20 cellular contexts compared by ENCODE assay signal in genomic region chr7:115941703-115942268, GRCh38.
A peak's percentile ranks its signal among the peaks of the same experiment; 100 is the strongest.
DNase-seq lines count a peak whose midpoint lies in the region; ATAC-seq and TF ChIP-seq lines count a peak whose summit lies in the region.
"Had no signal": no experiment of that assay in that cellular context is flagged by ENCODE, and none has a peak within 500 bp of the region (broad histone marks: within the 10 kb centered on the region; RNA-seq: fewer than 3 reads in every experiment).

No MANE protein-coding gene starts in this region.

- no peak overlapping the region for H2BK12ac ChIP-seq in mesenchymal stem cell (ENCODE audit: low read length in 2 of 2)

- H4K91ac ChIP-seq in mesenchymal stem cell (ENCODE audit: low read length): no peak overlapping the region

- no peak overlapping the region for H2BK15ac ChIP-seq in mesenchymal stem cell (ENCODE audit: low read depth, poor library complexity, severe bottlenecking)

- no peak overlapping the region for H2BK5ac ChIP-seq in mesenchymal stem cell (ENCODE audit: low read depth, low read length, poor library complexity, severe bottlenecking)

- H3K4me2 ChIP-seq in mesenchymal stem cell (ENCODE audit: low read length, poor library complexity, severe bottlenecking): no peak overlapping the region
- H3K4me2 ChIP-seq: PC-9 had no signal

- no peak overlapping the region for H4K8ac ChIP-seq in mesenchymal stem cell (ENCODE audit: low read length)

- H3K27ac Mint-ChIP-seq in activated CD4-positive, alpha-beta T cell treated with anti-CD3 and anti-CD28 coated beads, Interleukin-2, amount 10 ng/mL, durations not matched to agents 24 days and 14 days: no peak overlapping the region
- H3K27ac Mint-ChIP-seq: activated naive CD8-positive, alpha-beta T cell treated with anti-CD3 and anti-CD28 coated beads for 36 hours; stimulated activated naive CD8-positive, alpha-beta T cell treated with anti-CD3 and anti-CD28 coated beads, Interleukin-15, Interleukin-2, amounts not matched to agents 100 ng/mL and 50 ng/mL, for 24 hours had no signal

- no peak overlapping the region for H3K18ac ChIP-seq in mesenchymal stem cell (ENCODE audit: low read depth in 1 of 2, low read length in 2 of 2)

- no peaks in the 10 kb centered on the region for H3K9me3 Mint-ChIP-seq in activated CD4-positive, alpha-beta T cell treated with anti-CD3 and anti-CD28 coated beads, Interleukin-2, amount 10 ng/mL, durations not matched to agents 24 days and 14 days
- H3K9me3 Mint-ChIP-seq: activated naive CD8-positive, alpha-beta T cell treated with anti-CD3 and anti-CD28 coated beads for 36 hours; neural crest cell; stimulated activated naive CD8-positive, alpha-beta T cell treated with anti-CD3 and anti-CD28 coated beads, Interleukin-15, Interleukin-2, amounts not matched to agents 100 ng/mL and 50 ng/mL, for 24 hours had no signal

- H2AFZ ChIP-seq in mesenchymal stem cell (ENCODE audit: low read depth, low read length): no peak overlapping the region
- H2AFZ ChIP-seq: PC-9 had no signal

- no peaks in the 10 kb centered on the region for H3K27me3 ChIP-seq in brain microvascular endothelial cell (replicated peaks)
- H3K27me3 ChIP-seq in mesenchymal stem cell (ENCODE audit: control insufficient read depth in 1 of 2, insufficient read depth in 1 of 2, low read length in 2 of 2): no peaks in the 10 kb centered on the region
- H3K27me3 ChIP-seq in HAP-1 (ENCODE audit: low read depth): no peaks in the 10 kb centered on the region

- H3K4me1 Mint-ChIP-seq in activated CD4-positive, alpha-beta T cell treated with anti-CD3 and anti-CD28 coated beads, Interleukin-2, amount 10 ng/mL, durations not matched to agents 24 days and 14 days: no peaks in the 10 kb centered on the region
- H3K4me1 Mint-ChIP-seq: activated naive CD8-positive, alpha-beta T cell treated with anti-CD3 and anti-CD28 coated beads for 36 hours had no signal

- no peak overlapping the region for H3K9ac ChIP-seq in mesenchymal stem cell (ENCODE audit: low read length)

- no peak overlapping the region for H3K4ac ChIP-seq in mesenchymal stem cell (ENCODE audit: low read depth in 1 of 2, low read length in 2 of 2)

- H3K23ac ChIP-seq in mesenchymal stem cell (ENCODE audit: low read length in 2 of 2): no peak overlapping the region

- WGBS in mesenchymal stem cell: 60% methylated on average over 3 of the region's 5 CpGs

- no peaks in the 10 kb centered on the region for H3K36me3 Mint-ChIP-seq in activated CD4-positive, alpha-beta T cell treated with anti-CD3 and anti-CD28 coated beads, Interleukin-2, amount 10 ng/mL, durations not matched to agents 24 days and 14 days (ENCODE audit: low read depth)
- H3K36me3 Mint-ChIP-seq: activated naive CD8-positive, alpha-beta T cell treated with anti-CD3 and anti-CD28 coated beads for 36 hours had no signal

- H3K36me3 ChIP-seq in brain microvascular endothelial cell (replicated peaks) (no peaks in the 10 kb centered on the region), mesenchymal stem cell (ENCODE audit: control insufficient read depth in 1 of 2, insufficient read depth in 2 of 2, low read depth in 1 of 2, low read length in 2 of 2) (no peaks in the 10 kb centered on the region), HAP-1 (replicated peaks) (no peaks in the 10 kb centered on the region)

- in situ Hi-C loops in brain microvascular endothelial cell (cut with HindIII; ENCODE audit: low pct_ligation_motif_present, low sequenced_read_pairs): no loop called here
- in situ Hi-C loops in HAP-1 (cut with MboI; ENCODE audit: low sequenced_read_pairs): no loop called here

- H3K4me3 ChIP-seq in AG10803 (ENCODE audit: low read length) (no peak overlapping the region), brain microvascular endothelial cell (ENCODE audit: low read depth, low read length) (no peak overlapping the region), mesenchymal stem cell (ENCODE audit: insufficient read depth in 1 of 2, low read depth in 1 of 2, low read length in 2 of 2) (no peak overlapping the region), HAP-1 (no peak overlapping the region)
- H3K4me3 ChIP-seq: PC-9, skin epidermis had no signal

- no peaks in the 10 kb centered on the region for H3K79me1 ChIP-seq in mesenchymal stem cell (replicated peaks; ENCODE audit: low read length, poor library complexity, severe bottlenecking)

- H3K9me3 ChIP-seq in mesenchymal stem cell (ENCODE audit: control insufficient read depth, low read length) (no peaks in the 10 kb centered on the region), HAP-1 (no peaks in the 10 kb centered on the region)

- DNase-seq in AG10803 (ENCODE audit: low read depth): peak; percentile 2
- DNase-seq in LHCN-M2 (ENCODE audit: low read depth): peak; percentile 43
- peak; percentile 74 for DNase-seq in brain microvascular endothelial cell
- peak; percentile 1 for DNase-seq in mesenchymal stem cell
- no peak for DNase-seq in activated CD4-positive, alpha-beta T cell treated with anti-CD3 and anti-CD28 coated beads, Interleukin-2, amount 10 ng/mL, durations not matched to agents 24 days and 14 days
- DNase-seq in stimulated activated CD4-positive, alpha-beta T cell treated with anti-CD3 and anti-CD28 coated beads, Interleukin-15, amount 100 ng/mL, for 24 hours: no peak
- DNase-seq in HAP-1 (ENCODE audit: low spot score in 2 of 2): no peak
- DNase-seq: activated CD4-positive, alpha-beta T cell treated with anti-CD3 and anti-CD28 coated beads for 1 hour; activated naive CD8-positive, alpha-beta T cell treated with anti-CD3 and anti-CD28 coated beads for 36 hours; DMS153; GOT3; KBM-7; NCI-H1436 treated with DMSO at 0.1 percent for 48 hours; NCI-H510A; PC-9; T-helper 1 cell had no signal

- H3K27me3 Mint-ChIP-seq in activated CD4-positive, alpha-beta T cell treated with anti-CD3 and anti-CD28 coated beads, Interleukin-2, amount 10 ng/mL, durations not matched to agents 24 days and 14 days: no peaks in the 10 kb centered on the region
- H3K27me3 Mint-ChIP-seq: activated naive CD8-positive, alpha-beta T cell treated with anti-CD3 and anti-CD28 coated beads for 36 hours; stimulated activated naive CD8-positive, alpha-beta T cell treated with anti-CD3 and anti-CD28 coated beads, Interleukin-15, Interleukin-2, amounts not matched to agents 100 ng/mL and 50 ng/mL, for 24 hours had no signal

- no peaks in the 10 kb centered on the region for H3K4me1 ChIP-seq in mesenchymal stem cell (ENCODE audit: control insufficient read depth, insufficient read depth, low read depth, low read length)
- H3K4me1 ChIP-seq in HAP-1: no peaks in the 10 kb centered on the region

- no peak overlapping the region for H3K14ac ChIP-seq in mesenchymal stem cell (ENCODE audit: low read length in 2 of 2)

- no peak overlapping the region for H2AK5ac ChIP-seq in mesenchymal stem cell (ENCODE audit: low read length, severe bottlenecking)

- TF ChIP-seq CTCF in AG10803 (conservative IDR thresholded peaks at IDR 0.05; ENCODE audit: low read length) (no peak), brain microvascular endothelial cell (IDR thresholded peaks at IDR 0.05; ENCODE audit: low read depth, low read length, missing control alignments) (no peak)

- H3K4me3 Mint-ChIP-seq in activated CD4-positive, alpha-beta T cell treated with anti-CD3 and anti-CD28 coated beads, Interleukin-2, amount 10 ng/mL, durations not matched to agents 24 days and 14 days: no peak overlapping the region
- H3K4me3 Mint-ChIP-seq: activated naive CD8-positive, alpha-beta T cell treated with anti-CD3 and anti-CD28 coated beads for 36 hours; neural crest cell; stimulated activated naive CD8-positive, alpha-beta T cell treated with anti-CD3 and anti-CD28 coated beads, Interleukin-15, Interleukin-2, amounts not matched to agents 100 ng/mL and 50 ng/mL, for 24 hours had no signal

- intact Hi-C loops in activated CD4-positive, alpha-beta T cell treated with anti-CD3 and anti-CD28 coated beads, Interleukin-2, amount 10 ng/mL, durations not matched to agents 24 days and 14 days (cut with micrococcal nuclease): no loop called here

- H3K27ac ChIP-seq in brain microvascular endothelial cell (no peak overlapping the region), mesenchymal stem cell (ENCODE audit: low read length, poor library complexity, severe bottlenecking) (no peak overlapping the region)
- H3K27ac ChIP-seq: PC-9, skin epidermis had no signal

- H2BK120ac ChIP-seq in mesenchymal stem cell (ENCODE audit: low read depth, low read length): no peak overlapping the region

- no peak for ATAC-seq in HG03108 (IDR thresholded peaks at IDR 0.05; ENCODE audit: unreplicated experiment)

Comparison
In these comparisons a context has a peak if more than half of its experiments do, and no peak if none do; other contexts are left out.
1. DNase-seq: peak in AG10803 (single experiment), LHCN-M2 (single experiment), brain microvascular endothelial cell (single experiment) and mesenchymal stem cell (single experiment); none in activated CD4-positive, alpha-beta T cell treated with anti-CD3 and anti-CD28 coated beads, Interleukin-2, amount 10 ng/mL, durations not matched to agents 24 days and 14 days (single experiment), stimulated activated CD4-positive, alpha-beta T cell treated with anti-CD3 and anti-CD28 coated beads, Interleukin-15, amount 100 ng/mL, for 24 hours (single experiment) and HAP-1 (0 of 2).